Comparison of ENCODE assay signal across 15 cellular contexts in genomic region chr2:38708900-38709321, GRCh38. TPM values are rescaled to one million over a fixed set of nuclear protein-coding genes. Genes with fewer than 3 reads are reported as not detected.
DNase-seq lines count a peak whose midpoint lies in the region; ATAC-seq, FAIRE-seq and TF ChIP-seq lines count a peak whose summit lies in the region.
"Had no signal": no experiment of that assay in that cellular context is flagged by ENCODE, and none has a peak within 500 bp of the region (broad histone marks: within the 10 kb centered on the region; RNA-seq: fewer than 3 reads in every experiment).

No MANE protein-coding gene starts in this region.

- H3K18ac ChIP-seq in H1 (ENCODE audit: extremely low read depth, low read length), result peak overlapping the region; percentile 19; the same call in 1 of the 2 replicates

- H2BK12ac ChIP-seq in H1 (ENCODE audit: low read depth, low read length), result no peak overlapping the region

- H2BK20ac ChIP-seq in H1 (ENCODE audit: low read length), result no peak overlapping the region

- TF ChIP-seq RAD21 in H1 (IDR thresholded peaks at IDR 0.05 in 1 of 2, conservative IDR thresholded peaks at IDR 0.05 in 1 of 2; ENCODE audit: low read depth in 2 of 2, low read length in 2 of 2), result peak in 1 of 2 experiments; percentile 29; a peak in 1 of 4 replicates

- TF ChIP-seq EP300 in H1 (IDR thresholded peaks at IDR 0.05; ENCODE audit: borderline replicate concordance in 1 of 2, low read depth in 2 of 2, low read length in 2 of 2), result no peak

- H2BK5ac ChIP-seq in H1 (ENCODE audit: low read depth, low read length), result no peak overlapping the region

- peak; percentile 23 for DNase-seq in activated naive CD4-positive, alpha-beta T cell treated with anti-CD3 and anti-CD28 coated beads, Interleukin-2, amount 10 ng/mL, durations not matched to agents 7 days and 5 days
- no peak for DNase-seq in activated naive CD4-positive, alpha-beta T cell treated with Interleukin-2 at 50 U/mL for 16 hours
- DNase-seq in T-helper 17 cell (no peak), H1 (ENCODE audit: low read depth in 1 of 2, low spot score in 2 of 2) (peak in 1 of 2 experiments; percentile 48), NCI-H1436 treated with DMSO at 0.1 percent for 48 hours (lab: John Stamatoyannopoulos, UW) (no peak)
- DNase-seq in stimulated activated naive CD8-positive, alpha-beta T cell treated with anti-CD3 and anti-CD28 coated beads, Interleukin-15, amount 100 ng/mL, for 72 hours, result no peak
- DNase-seq: activated CD4-positive, CD25-positive, alpha-beta regulatory T cell; Calu3; GF-D8; MV-4-11; stimulated activated CD4-positive, alpha-beta T cell treated with anti-CD3 and anti-CD28 coated beads, Interleukin-12 subunit alpha, Interleukin-12 subunit beta, amount 100 ng/mL, for 4 hours; stomach had no signal

- TF ChIP-seq POLR2A in H1 (IDR thresholded peaks at IDR 0.05; ENCODE audit: control extremely low read depth in 1 of 2, low read depth in 2 of 2, low read length in 2 of 2), result no peak

- H3K9me3 ChIP-seq in T-helper 17 cell (ENCODE audit: control insufficient read depth, low read length, poor library complexity, severe bottlenecking) (no peaks in the 10 kb centered on the region), H1 (ENCODE audit: insufficient read depth in 2 of 2, low read depth in 1 of 2, low read length in 1 of 2) (0 out of 4 replicates have a peak, but pooled peaks cover 0 to 3% of the 10 kb centered on the region in 2 experiments)
- H3K9me3 ChIP-seq: breast epithelium, stomach had no signal

- H4K91ac ChIP-seq in H1 (replicated peaks; ENCODE audit: insufficient read length, low read length), result no peak overlapping the region

- no peak overlapping the region for H3K27ac ChIP-seq in H1 (ENCODE audit: low read depth, low read length)
- H3K27ac ChIP-seq: breast epithelium had no signal

- no peaks in the 10 kb centered on the region for H3K79me1 ChIP-seq in H1 (ENCODE audit: low read depth, low read length)

- no peak overlapping the region for H3K4me2 ChIP-seq in H1 (ENCODE audit: insufficient read depth in 1 of 2, low read depth in 2 of 2, low read length in 2 of 2)

- peaks cover 0 to 1% of the 10 kb centered on the region in 2 experiments for H4K20me1 ChIP-seq in H1 (replicated peaks in 1 of 2; ENCODE audit: control insufficient read depth in 1 of 2, insufficient read depth in 2 of 2, low read length in 2 of 2)

- H2BK15ac ChIP-seq in H1 (ENCODE audit: low read length), result no peak overlapping the region

- H3K9ac ChIP-seq in H1 (replicated peaks in 1 of 4; ENCODE audit: extremely low read depth in 1 of 4, low read depth in 3 of 4, low read length in 3 of 4), result no peak overlapping the region; a peak in 1 of 7 replicates

- no peak for FAIRE-seq in H1 (lab: Jason Lieb, UNC)

- H3K4ac ChIP-seq in H1 (replicated peaks; ENCODE audit: insufficient read length, low read depth, low read length), result no peak overlapping the region

- H2BK120ac ChIP-seq in H1 (replicated peaks; ENCODE audit: low read depth, low read length), result no peak overlapping the region

- peak overlapping the region; percentile 57; the same call in 1 of the 2 replicates for H4K8ac ChIP-seq in H1 (ENCODE audit: extremely low read depth, insufficient read depth, low read length)

- H3K27me3 Mint-ChIP-seq in activated naive CD4-positive, alpha-beta T cell treated with anti-CD3 and anti-CD28 coated beads, Interleukin-2, amount 10 ng/mL, durations not matched to agents 7 days and 5 days, result no peaks in the 10 kb centered on the region
- H3K27me3 Mint-ChIP-seq in T-helper 17 cell, result no peaks in the 10 kb centered on the region
- no peaks in the 10 kb centered on the region for H3K27me3 Mint-ChIP-seq in stimulated activated naive CD8-positive, alpha-beta T cell treated with anti-CD3 and anti-CD28 coated beads, Interleukin-15, amount 100 ng/mL, for 72 hours

- ATAC-seq in T-helper 17 cell, result peak; percentile 37
- peak; percentile 28 for ATAC-seq in stimulated activated naive CD8-positive, alpha-beta T cell treated with anti-CD3 and anti-CD28 coated beads, Interleukin-15, amount 100 ng/mL, for 72 hours
- no peak for ATAC-seq in GM21529 (IDR thresholded peaks at IDR 0.05; ENCODE audit: unreplicated experiment)
- no peak for ATAC-seq in HG02642 (IDR thresholded peaks at IDR 0.05; ENCODE audit: poor library complexity, unreplicated experiment)

- CTCF ChIA-PET in activated naive CD4-positive, alpha-beta T cell treated with anti-CD3 and anti-CD28 coated beads, Interleukin-2, amount 10 ng/mL, durations not matched to agents 7 days and 5 days (lab: Charles Lee), result interaction anchor here (0.5 to 2.8 kb wide), 9 partner anchors 10 to 127 kb away, joined by 3 to 8 read pairs (median 4); no protein-coding TSS in a partner anchor
- CTCF ChIA-PET in H1 (lab: Charles Lee; ENCODE audit: partially characterized antibody), result interaction anchor here (0.6 to 1.5 kb wide), 5 partner anchors 9 to 1770 kb away, joined by 3 to 5 read pairs (median 3); no protein-coding TSS in a partner anchor

- no peak overlapping the region for H3K14ac ChIP-seq in H1 (ENCODE audit: insufficient read length)

- H3K79me2 ChIP-seq in H1 (ENCODE audit: control insufficient read depth in 1 of 2, insufficient read depth in 2 of 2, low read length in 2 of 2), result no peaks in the 10 kb centered on the region

- peaks cover 40% of the 10 kb centered on the region for H3K4me1 Mint-ChIP-seq in activated naive CD4-positive, alpha-beta T cell treated with anti-CD3 and anti-CD28 coated beads, Interleukin-2, amount 10 ng/mL, durations not matched to agents 7 days and 5 days
- H3K4me1 Mint-ChIP-seq in T-helper 17 cell, result peaks cover 44% of the 10 kb centered on the region
- H3K4me1 Mint-ChIP-seq in stimulated activated naive CD8-positive, alpha-beta T cell treated with anti-CD3 and anti-CD28 coated beads, Interleukin-15, amount 100 ng/mL, for 72 hours, result peaks cover 51% of the 10 kb centered on the region

- H3K4me1 ChIP-seq in H1 (replicated peaks in 1 of 4; ENCODE audit: control insufficient read depth in 3 of 4, insufficient read depth in 4 of 4, low read length in 3 of 4), result peaks cover 0 to 7% (median 3%) of the 10 kb centered on the region in 4 experiments; a peak in 3 of 7 replicates
- H3K4me1 ChIP-seq: breast epithelium had no signal

- no peak overlapping the region for H2AFZ ChIP-seq in H1 (ENCODE audit: low read length)

- 80% methylated on average over 6 of the region's 6 CpGs; no CpG with 5 or more reads in 1 of the 2 experiments for WGBS in H1 (ENCODE audit: extremely low coverage in 1 of 2, insufficient coverage in 1 of 2, insufficient read length in 1 of 2, insufficient replicate concordance in 2 of 2, low coverage in 1 of 2, low lambda C conversion rate in 2 of 2, missing lambda C conversion rate in 1 of 2), 2 experiments

- H3K4me3 ChIP-seq in H1 (ENCODE audit: extremely low read depth in 1 of 4, insufficient read depth in 2 of 4, low read depth in 3 of 4, low read length in 4 of 4), result no peak overlapping the region
- H3K4me3 ChIP-seq: breast epithelium, stomach had no signal

- no peak overlapping the region for H3K56ac ChIP-seq in H1 (replicated peaks; ENCODE audit: insufficient read length, low read depth, low read length)

- peaks cover 3% of the 10 kb centered on the region for H3K9me3 Mint-ChIP-seq in activated naive CD4-positive, alpha-beta T cell treated with anti-CD3 and anti-CD28 coated beads, Interleukin-2, amount 10 ng/mL, durations not matched to agents 7 days and 5 days
- peaks cover 6 to 7% of the 10 kb centered on the region in 2 donors for H3K9me3 Mint-ChIP-seq in stimulated activated naive CD8-positive, alpha-beta T cell treated with anti-CD3 and anti-CD28 coated beads, Interleukin-15, amount 100 ng/mL, for 72 hours

- H3K23me2 ChIP-seq in H1 (ENCODE audit: low read depth, low read length), result peaks cover 3% of the 10 kb centered on the region; the same call in 1 of the 2 replicates

- peak overlapping the region; percentile 91 for H3K27ac Mint-ChIP-seq in activated naive CD4-positive, alpha-beta T cell treated with anti-CD3 and anti-CD28 coated beads, Interleukin-2, amount 10 ng/mL, durations not matched to agents 7 days and 5 days
- H3K27ac Mint-ChIP-seq in T-helper 17 cell, result peak overlapping the region; percentile 99
- peak overlapping the region; percentile 57 to 93 for H3K27ac Mint-ChIP-seq in stimulated activated naive CD8-positive, alpha-beta T cell treated with anti-CD3 and anti-CD28 coated beads, Interleukin-15, amount 100 ng/mL, for 72 hours

- no peak overlapping the region for H3K23ac ChIP-seq in H1 (ENCODE audit: insufficient read length)

- no peak overlapping the region for H4K5ac ChIP-seq in H1 (ENCODE audit: insufficient read length, low read depth, low read length)

- no peak overlapping the region for H2AK5ac ChIP-seq in H1 (ENCODE audit: low read depth, low read length)

- H3K36me3 ChIP-seq in H1 (ENCODE audit: control insufficient read depth in 2 of 4, insufficient read depth in 4 of 4, low read length in 3 of 4), result no peaks in the 10 kb centered on the region; a peak in 1 of 8 replicates
- H3K36me3 ChIP-seq: breast epithelium had no signal

- no peak for TF ChIP-seq CTCF in H1 (IDR thresholded peaks at IDR 0.05; ENCODE audit: control extremely low read depth in 1 of 3, insufficient read depth in 1 of 3, low read depth in 1 of 3, low read length in 3 of 3)

- POLR2A ChIA-PET in H1 (lab: Charles Lee; ENCODE audit: partially characterized antibody), result interaction anchor here (0.6 kb wide), 1 partner anchor 180 kb away, joined by 3 read pairs; no protein-coding TSS in a partner anchor

- H3K36me3 Mint-ChIP-seq in activated naive CD4-positive, alpha-beta T cell treated with anti-CD3 and anti-CD28 coated beads, Interleukin-2, amount 10 ng/mL, durations not matched to agents 7 days and 5 days, result peaks cover 35% of the 10 kb centered on the region
- peaks cover 3% of the 10 kb centered on the region for H3K36me3 Mint-ChIP-seq in T-helper 17 cell (ENCODE audit: low read depth)

- no peaks in the 10 kb centered on the region for H3K27me3 ChIP-seq in H1 (replicated peaks in 1 of 4; ENCODE audit: control insufficient read depth in 3 of 4, extremely low read depth in 1 of 4, insufficient read depth in 3 of 4, low read length in 3 of 4)
- H3K27me3 ChIP-seq: breast epithelium, stomach had no signal

- peak overlapping the region; percentile 42 for H3K4me3 Mint-ChIP-seq in activated naive CD4-positive, alpha-beta T cell treated with anti-CD3 and anti-CD28 coated beads, Interleukin-2, amount 10 ng/mL, durations not matched to agents 7 days and 5 days
- peak overlapping the region; percentile 87 for H3K4me3 Mint-ChIP-seq in T-helper 17 cell
- H3K4me3 Mint-ChIP-seq in stimulated activated naive CD8-positive, alpha-beta T cell treated with anti-CD3 and anti-CD28 coated beads, Interleukin-15, amount 100 ng/mL, for 72 hours, result peak overlapping the region; percentile 55 to 88

RNA-seq across cellular contexts. Expression of gene SRSF7, which starts 42.2 kb away (rescaled TPM):
- total RNA-seq in T-helper 17 cell, result 100 to 1,000 TPM; 558 to 772 TPM
- 370 and 378 TPM in 2 replicates for total RNA-seq in H1 (2021; fragmentation: NEBNext Ultra II Directional; extraction: Animal tissue kit (Norgen Biotek cat#: 25700))
- polyA plus RNA-seq in H1 (2011; rRNA removed), result 225 and 415 TPM in 2 replicates
- 615 TPM for polyA plus RNA-seq in H1 (2011; cell fraction: cytosol; rRNA removed)
- polyA plus RNA-seq in H1 (2011; cell fraction: nucleus; rRNA removed), result 207 TPM
- 408 to 584 TPM (median 543 TPM) in 4 replicates for polyA plus RNA-seq in H1 (2012, experiment 1 of 2)
- polyA plus RNA-seq in H1 (2012, experiment 2 of 2), result 59.0 TPM
- polyA plus RNA-seq in H1 (2013, experiment 1 of 2), result 348 TPM
- polyA plus RNA-seq in H1 (2013, experiment 2 of 2), result 305 TPM
- 394 and 488 TPM in 2 replicates for polyA minus RNA-seq in H1 (2011; rRNA and poly(A)+ RNA removed)
- 189 TPM for polyA minus RNA-seq in H1 (2011; cell fraction: cytosol; rRNA and poly(A)+ RNA removed)
- polyA minus RNA-seq in H1 (2011; cell fraction: nucleus; rRNA and poly(A)+ RNA removed), result 247 TPM

RNA-seq across cellular contexts. Expression of gene GALM, which starts 43.0 kb away (rescaled TPM):
- 10 to 100 TPM; 18.5 to 28.3 TPM for total RNA-seq in T-helper 17 cell
- total RNA-seq in H1 (2021; fragmentation: NEBNext Ultra II Directional; extraction: Animal tissue kit (Norgen Biotek cat#: 25700)), result 12.0 and 13.1 TPM in 2 replicates
- polyA plus RNA-seq in H1 (2011; rRNA removed), result 7.3 and 9.9 TPM in 2 replicates
- 13.9 TPM for polyA plus RNA-seq in H1 (2011; cell fraction: cytosol; rRNA removed)
- polyA plus RNA-seq in H1 (2011; cell fraction: nucleus; rRNA removed), result 4.1 TPM
- 10.5 to 12.9 TPM (median 11.2 TPM) in 4 replicates for polyA plus RNA-seq in H1 (2012, experiment 1 of 2)
- 7.2 TPM for polyA plus RNA-seq in H1 (2012, experiment 2 of 2)
- 8.9 TPM for polyA plus RNA-seq in H1 (2013, experiment 1 of 2)
- polyA plus RNA-seq in H1 (2013, experiment 2 of 2), result 9.3 TPM
- 13.2 and 14.2 TPM in 2 replicates for polyA minus RNA-seq in H1 (2011; rRNA and poly(A)+ RNA removed)
- polyA minus RNA-seq in H1 (2011; cell fraction: cytosol; rRNA and poly(A)+ RNA removed), result 9.0 TPM
- polyA minus RNA-seq in H1 (2011; cell fraction: nucleus; rRNA and poly(A)+ RNA removed), result 11.6 TPM

Comparison
In these comparisons a context has a peak if more than half of its experiments do, and no peak if none do; other contexts are left out.
1. ATAC-seq: peak in T-helper 17 cell (single experiment) and stimulated activated naive CD8-positive, alpha-beta T cell treated with anti-CD3 and anti-CD28 coated beads, Interleukin-15, amount 100 ng/mL, for 72 hours (single experiment); none in GM21529 (single experiment) and HG02642 (single experiment).
2. Peak in every context shown above with its lines, with median percentiles within 50 percentile points of each other: H3K27ac Mint-ChIP-seq and H3K4me3 Mint-ChIP-seq.